Comparison of ENCODE assay signal across 31 cellular contexts in genomic region chr4:91257721-91258120, GRCh38.
"Had no signal": no experiment of that assay in that cellular context is flagged by ENCODE, and none has a peak within 500 bp of the region (broad histone marks: within the 10 kb centered on the region; RNA-seq: fewer than 3 reads in every experiment).

No MANE protein-coding gene starts in this region.

- H3K36me3 ChIP-seq: ascending aorta, cardiac muscle cell, WERI-Rb-1 had no signal

- H3K4me3 ChIP-seq: ascending aorta, cardiac muscle cell had no signal

- ATAC-seq: activated CD4-positive, alpha-beta T cell treated with anti-CD3 and anti-CD28 coated beads for 36 hours; activated CD4-positive, CD25-positive, alpha-beta regulatory T cell treated with anti-CD3 and anti-CD28 coated beads, Interleukin-2, amount 50 U/mL, for 24 hours; activated CD8-positive, alpha-beta memory T cell treated with anti-CD3 and anti-CD28 coated beads, Interleukin-2, amount 10 ng/mL, durations not matched to agents 7 days and 5 days; activated CD8-positive, alpha-beta T cell treated with anti-CD3 and anti-CD28 coated beads, Interleukin-2, amount 10 ng/mL, durations not matched to agents 7 days and 5 days; activated naive CD8-positive, alpha-beta T cell treated with anti-CD3 and anti-CD28 coated beads, Interleukin-2, amount 50 U/mL, for 24 hours; WTC11 had no signal

- H3K4me1 ChIP-seq: ascending aorta had no signal

- H3K27me3 ChIP-seq: ascending aorta, cardiac muscle cell had no signal

- H3K27ac ChIP-seq: ascending aorta, cardiac muscle cell, WERI-Rb-1 had no signal

- H3K9me3 ChIP-seq: ascending aorta had no signal

- DNase-seq: activated CD4-positive, alpha-beta memory T cell treated with anti-CD3 and anti-CD28 coated beads, Interleukin-2, amount 10 ng/mL, durations not matched to agents 7 days and 5 days; activated CD4-positive, alpha-beta T cell treated with anti-CD3 and anti-CD28 coated beads for 1 hour; activated CD4-positive, alpha-beta T cell treated with anti-CD3 and anti-CD28 coated beads for 36 hours; activated CD4-positive, alpha-beta T cell treated with anti-CD3 and anti-CD28 coated beads for 48 hours; activated CD4-positive, alpha-beta T cell treated with anti-CD3 and anti-CD28 coated beads, Interleukin-2, amount 10 ng/mL, durations not matched to agents 7 days and 5 days; activated CD4-positive, alpha-beta T cell treated with anti-CD3 and anti-CD28 coated beads, Interleukin-2, amount 50 U/mL, for 48 hours; activated CD4-positive, CD25-positive, alpha-beta regulatory T cell; activated CD8-positive, alpha-beta memory T cell treated with anti-CD3 and anti-CD28 coated beads for 24 hours; activated CD8-positive, alpha-beta memory T cell treated with anti-CD3 and anti-CD28 coated beads, Interleukin-2, amount 10 ng/mL, durations not matched to agents 7 days and 5 days; activated CD8-positive, alpha-beta memory T cell treated with anti-CD3 and anti-CD28 coated beads, Interleukin-2, amount 50 U/mL, for 48 hours; activated CD8-positive, alpha-beta T cell treated with anti-CD3 and anti-CD28 coated beads, Interleukin-2, amount 10 ng/mL, durations not matched to agents 7 days and 5 days; activated effector memory CD4-positive, alpha-beta T cell treated with Interleukin-2 at 50 U/mL for 16 hours; activated gamma-delta T cell; activated naive CD4-positive, alpha-beta T cell treated with anti-CD3 and anti-CD28 coated beads, Interleukin-2, amount 10 ng/mL, durations not matched to agents 7 days and 5 days; activated naive CD4-positive, alpha-beta T cell treated with Interleukin-2 at 50 U/mL for 16 hours; activated naive CD8-positive, alpha-beta T cell treated with anti-CD3 and anti-CD28 coated beads, Interleukin-2, amount 10 ng/mL, durations not matched to agents 7 days and 5 days; activated naive CD8-positive, alpha-beta T cell treated with anti-CD3 and anti-CD28 coated beads, Interleukin-2, amount 50 U/mL, for 24 hours; activated T-cell treated with anti-CD3 and anti-CD28 coated beads, Interleukin-2, amount 50 U/mL, for 24 hours; activated T-cell treated with anti-CD3 and anti-CD28 coated beads, Interleukin-2, amount 50 U/mL, for 48 hours; amygdala; anterior cingulate cortex; caudate nucleus; cerebellar nuclear complex; T-helper 1 cell; T-helper 2 cell; T-helper 9 cell; WERI-Rb-1 had no signal
